18 cellular contexts compared by ENCODE assay signal in the genomic region with DNA sequence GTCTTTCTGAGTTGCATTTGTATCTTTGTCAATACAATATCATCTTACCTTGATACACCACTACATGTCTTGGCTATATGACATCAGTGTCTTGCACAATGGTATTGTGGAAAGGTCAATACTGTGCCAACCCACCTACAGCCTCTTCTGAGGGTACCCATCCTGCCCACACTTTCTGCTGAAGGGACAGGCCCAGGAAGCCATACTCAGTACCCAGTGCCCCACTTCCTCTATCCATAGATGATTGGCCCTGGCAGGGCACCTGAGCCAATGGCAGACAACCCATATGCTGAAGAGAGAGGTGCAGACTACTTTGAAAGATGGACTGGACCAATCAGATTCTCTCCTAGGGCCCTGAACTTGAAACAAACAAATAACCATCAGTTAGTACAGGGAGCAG.
"Had no signal": no experiment of that assay in that cellular context is flagged by ENCODE, and none has a peak within 500 bp of the region (broad histone marks: within the 10 kb centered on the region; RNA-seq: fewer than 3 reads in every experiment).

No MANE protein-coding gene starts in this region.

- ATAC-seq: body of pancreas, foreskin keratinocyte, natural killer cell had no signal

- H3K9me3 Mint-ChIP-seq: natural killer cell, type B pancreatic cell had no signal

- H3K36me3 ChIP-seq: right atrium auricular region, suprapubic skin had no signal

- DNase-seq: activated CD4-positive, alpha-beta T cell treated with anti-CD3 and anti-CD28 coated beads, Interleukin-2, amount 50 U/mL, for 48 hours; activated CD8-positive, alpha-beta memory T cell treated with anti-CD3 and anti-CD28 coated beads, Interleukin-2, amount 50 U/mL, for 48 hours; activated naive CD4-positive, alpha-beta T cell treated with anti-CD3 and anti-CD28 coated beads, Interleukin-2, amount 50 U/mL, for 16 hours; amniotic stem cell; body of pancreas; central memory CD4-positive, alpha-beta T cell; effector CD4-positive, alpha-beta T cell; natural killer cell; T-helper 17 cell had no signal

- H3K4me3 ChIP-seq: body of pancreas, coronary artery, right atrium auricular region, smooth muscle cell, suprapubic skin had no signal

- H3K4me2 ChIP-seq: smooth muscle cell had no signal

- H3K27ac ChIP-seq: body of pancreas, coronary artery, foreskin keratinocyte, right atrium auricular region, suprapubic skin had no signal

- FAIRE-seq: endothelial cell of umbilical vein, islet of Langerhans, TTC549 had no signal

- H3K27me3 ChIP-seq: body of pancreas, foreskin keratinocyte, right atrium auricular region, suprapubic skin had no signal

- H3K9me3 ChIP-seq: body of pancreas, right atrium auricular region, suprapubic skin had no signal

- H3K4me3 Mint-ChIP-seq: natural killer cell, T-helper 17 cell, type B pancreatic cell had no signal

- H3K27ac Mint-ChIP-seq: natural killer cell, T-helper 17 cell, type B pancreatic cell had no signal

- H3K36me3 Mint-ChIP-seq: natural killer cell, type B pancreatic cell had no signal

- H3K27me3 Mint-ChIP-seq: T-helper 17 cell, type B pancreatic cell had no signal

- H3K4me1 ChIP-seq: body of pancreas, foreskin keratinocyte, right atrium auricular region, suprapubic skin had no signal
